ENCODE assay signal across 9 cellular contexts in genomic region chr19:11242864-11243797, GRCh38. TPM values are rescaled to one million over a fixed set of nuclear protein-coding genes. Genes with fewer than 3 reads are reported as not detected.
DNase-seq lines count a peak whose midpoint lies in the region; ATAC-seq, FAIRE-seq and TF ChIP-seq lines count a peak whose summit lies in the region.
"Had no signal": no experiment of that assay in that cellular context is flagged by ENCODE, and none has a peak within 500 bp of the region (broad histone marks: within the 10 kb centered on the region; RNA-seq: fewer than 3 reads in every experiment).

No MANE protein-coding gene starts in this region.

- peak overlapping the region; percentile 75 for H2BK5ac ChIP-seq in neuronal stem cell (ENCODE audit: low read length)

- peak overlapping the region; percentile 93 for H3K23ac ChIP-seq in neuronal stem cell (ENCODE audit: low read depth, low read length, poor library complexity)

- H3K36me3 ChIP-seq in neuronal stem cell (replicated peaks in 1 of 2; ENCODE audit: control insufficient read depth in 2 of 2, insufficient read depth in 2 of 2, low read length in 2 of 2): peaks cover 5 to 88% of the 10 kb centered on the region in 2 donors

- H3K9ac ChIP-seq in neuronal stem cell (ENCODE audit: low read depth, low read length, poor library complexity): peak overlapping the region; percentile 72

- H3K9me3 ChIP-seq in neuronal stem cell (replicated peaks in 1 of 2; ENCODE audit: control insufficient read depth in 2 of 2, insufficient read depth in 1 of 2, low read depth in 1 of 2, low read length in 2 of 2): no peaks in the 10 kb centered on the region

- H3K27me3 Mint-ChIP-seq in stimulated activated naive CD8-positive, alpha-beta T cell treated with anti-CD3 and anti-CD28 coated beads, Interleukin-15, amount 100 ng/mL, for 72 hours: peaks cover 53% of the 10 kb centered on the region

- H2AK5ac ChIP-seq in neuronal stem cell (ENCODE audit: low read depth, low read length): peak overlapping the region; percentile 97

- peak overlapping the region; percentile 91 for H2BK120ac ChIP-seq in neuronal stem cell (ENCODE audit: low read depth, low read length)

- H3K4me3 Mint-ChIP-seq in stimulated activated naive CD8-positive, alpha-beta T cell treated with anti-CD3 and anti-CD28 coated beads, Interleukin-15, amount 100 ng/mL, for 72 hours: peak overlapping the region in 1 of 2 donors; percentile 63

- peaks cover 11% of the 10 kb centered on the region for H3K4me1 Mint-ChIP-seq in stimulated activated naive CD8-positive, alpha-beta T cell treated with anti-CD3 and anti-CD28 coated beads, Interleukin-15, amount 100 ng/mL, for 72 hours

- DNase-seq in DMS153 (lab: John Stamatoyannopoulos, UW): peak; percentile 20
- peak; percentile 53 for DNase-seq in RCC 7860 (ENCODE audit: low spot score)
- DNase-seq in activated T-helper 1 cell treated with Interleukin-2 at 50 U/mL for 16 hours (ENCODE audit: low read depth): peak; percentile 67
- peak; percentile 80 for DNase-seq in fibroblast of pulmonary artery (ENCODE audit: low read depth)
- peak; percentile 83 for DNase-seq in neuronal stem cell (ENCODE audit: low spot score)
- peak; percentile 74 to 85 for DNase-seq in stimulated activated naive CD8-positive, alpha-beta T cell treated with anti-CD3 and anti-CD28 coated beads, Interleukin-15, amount 100 ng/mL, for 72 hours

- no peak overlapping the region for H4K91ac ChIP-seq in neuronal stem cell (ENCODE audit: low read depth, low read length, poor library complexity)

- TF ChIP-seq CTCF in fibroblast of pulmonary artery (IDR thresholded peaks at IDR 0.05; ENCODE audit: low read length, missing control alignments): peak; percentile 50

- no peak overlapping the region for H3K27ac Mint-ChIP-seq in stimulated activated naive CD8-positive, alpha-beta T cell treated with anti-CD3 and anti-CD28 coated beads, Interleukin-15, amount 100 ng/mL, for 72 hours

- H3K4me2 ChIP-seq in neuronal stem cell (ENCODE audit: insufficient read depth, low read length, poor library complexity, severe bottlenecking): peak overlapping the region; percentile 69

- no peak for FAIRE-seq in RCC 7860 (lab: Jason Lieb, UNC)

- H3K4me1 ChIP-seq in neuronal stem cell (ENCODE audit: control insufficient read depth in 2 of 2, insufficient read depth in 1 of 2, low read depth in 1 of 2, low read length in 2 of 2): peaks cover 0 to 9% of the 10 kb centered on the region in 2 donors

- ATAC-seq in HG03103 (IDR thresholded peaks at IDR 0.05; ENCODE audit: low read depth, unreplicated experiment) (peak; percentile 56), GM18511 (IDR thresholded peaks at IDR 0.05; ENCODE audit: unreplicated experiment) (no peak)
- ATAC-seq in stimulated activated naive CD8-positive, alpha-beta T cell treated with anti-CD3 and anti-CD28 coated beads, Interleukin-15, amount 100 ng/mL, for 72 hours: peak; percentile 88

- peak overlapping the region; percentile 63 for H2BK12ac ChIP-seq in neuronal stem cell (ENCODE audit: low read length)

- H3K9me3 Mint-ChIP-seq in stimulated activated naive CD8-positive, alpha-beta T cell treated with anti-CD3 and anti-CD28 coated beads, Interleukin-15, amount 100 ng/mL, for 72 hours: peaks cover 0 to 10% of the 10 kb centered on the region in 2 donors

- H3K4me3 ChIP-seq in fibroblast of pulmonary artery (replicated peaks; ENCODE audit: low read depth, low read length) (no peak overlapping the region), neuronal stem cell (ENCODE audit: low read length in 2 of 2) (no peak overlapping the region)

- no CpG with 5 or more reads among the region's 48 CpGs for WGBS in neuronal stem cell (ENCODE audit: extremely low coverage in 2 of 2, insufficient read length in 2 of 2, insufficient replicate concordance in 1 of 2), 2 donors

- H3K14ac ChIP-seq in neuronal stem cell (ENCODE audit: low read length): peak overlapping the region; percentile 75

- peak overlapping the region; percentile 76 for H3K4ac ChIP-seq in neuronal stem cell (ENCODE audit: low read length)

- no peaks in the 10 kb centered on the region for H3K79me1 ChIP-seq in neuronal stem cell (ENCODE audit: low read depth, low read length)

- H3K27me3 ChIP-seq in neuronal stem cell (ENCODE audit: control insufficient read depth in 3 of 3, insufficient read depth in 3 of 3, low read depth in 1 of 3, low read length in 3 of 3): peaks cover 0 to 1% (median 0%) of the 10 kb centered on the region in 3 experiments

- peak overlapping the region; percentile 92 for H4K8ac ChIP-seq in neuronal stem cell (ENCODE audit: low read depth, low read length)

- peak overlapping the region; percentile 99 for H2BK15ac ChIP-seq in neuronal stem cell (ENCODE audit: low read length)

- no peak overlapping the region for H3K27ac ChIP-seq in neuronal stem cell (replicated peaks; ENCODE audit: low read length)

- H2AFZ ChIP-seq in neuronal stem cell (ENCODE audit: low read length): peak overlapping the region; percentile 58

- H3K18ac ChIP-seq in neuronal stem cell (ENCODE audit: low read length): peak overlapping the region; percentile 91

RNA-seq across cellular contexts. Expression of gene ANGPTL8, which starts 3.7 kb away (rescaled TPM):
- 0.43 TPM for polyA plus RNA-seq in neuronal stem cell (2013, experiment 1 of 2)
- polyA plus RNA-seq in neuronal stem cell (2013, experiment 2 of 2): not detected

RNA-seq across cellular contexts. Expression of gene DOCK6, which starts 19.2 kb away (rescaled TPM):
- polyA plus RNA-seq in neuronal stem cell (2013, experiment 1 of 2): 17.4 TPM
- 16.5 TPM for polyA plus RNA-seq in neuronal stem cell (2013, experiment 2 of 2)

RNA-seq across cellular contexts. Expression of gene KANK2, which starts 45.8 kb away (rescaled TPM):
- 19.8 TPM for polyA plus RNA-seq in neuronal stem cell (2013, experiment 1 of 2)
- polyA plus RNA-seq in neuronal stem cell (2013, experiment 2 of 2): 19.2 TPM

RNA-seq across cellular contexts. Expression of gene TSPAN16, which starts 52.8 kb away (rescaled TPM):
- polyA plus RNA-seq in neuronal stem cell (2013, experiment 1 of 2): not detected
- polyA plus RNA-seq in neuronal stem cell (2013, experiment 2 of 2): not detected
- polyA plus RNA-seq: esophagus had no signal

Comparison
In these comparisons a context has a peak if more than half of its experiments do, and no peak if none do; other contexts are left out.
1. DNase-seq: peak in every context shown above with its lines; median percentile 83 in neuronal stem cell; 80 in fibroblast of pulmonary artery; 80 in stimulated activated naive CD8-positive, alpha-beta T cell treated with anti-CD3 and anti-CD28 coated beads, Interleukin-15, amount 100 ng/mL, for 72 hours; 67 in activated T-helper 1 cell treated with Interleukin-2 at 50 U/mL for 16 hours; 53 in RCC 7860; 20 in DMS153.